ENCODE assay signal across 9 cellular contexts in the genomic region with DNA sequence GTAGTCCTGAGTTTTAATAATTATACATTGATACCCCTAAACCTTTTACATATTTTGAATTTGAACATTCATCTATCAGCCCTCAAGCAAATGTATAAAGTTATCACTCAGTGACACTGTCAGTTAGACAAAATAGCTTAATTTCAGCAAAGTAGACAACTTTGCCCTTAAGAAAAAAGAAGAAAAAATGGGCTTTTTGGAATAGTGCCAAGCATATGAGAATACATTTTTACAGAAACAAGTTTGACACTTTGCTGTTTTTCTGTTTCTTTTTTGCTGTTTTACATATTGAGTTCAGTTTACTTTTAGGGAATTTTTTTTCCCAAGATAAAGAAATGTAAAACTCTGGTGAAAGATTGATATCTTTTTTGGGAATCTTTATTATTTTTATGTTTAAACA.
"Had no signal": no experiment of that assay in that cellular context is flagged by ENCODE, and none has a peak within 500 bp of the region (broad histone marks: within the 10 kb centered on the region; RNA-seq: fewer than 3 reads in every experiment).

No MANE protein-coding gene starts in this region.

- H3K9me3 ChIP-seq: HAP-1 had no signal

- H3K27ac Mint-ChIP-seq: GM23338, HFFc6 had no signal

- H3K9me3 Mint-ChIP-seq: GM23338, HFFc6 had no signal

- H3K4me1 Mint-ChIP-seq: GM23338 had no signal

- H3K4me2 ChIP-seq: GM23338 had no signal

- DNase-seq: HFFc6, IMR-90, KG1 had no signal

- H2AFZ ChIP-seq: GM23338 had no signal

- H3K4me3 ChIP-seq: GM23338, HAP-1 had no signal

- H3K4me3 Mint-ChIP-seq: GM23338, HFFc6 had no signal

- FAIRE-seq: H1, H54, HTR-8/SVneo had no signal

- ATAC-seq: GM23338, HCT116 had no signal
